ENCODE assay signal across 8 cellular contexts in genomic region chr2:216082805-216083204, GRCh38. TPM values are rescaled to one million over a fixed set of nuclear protein-coding genes. Genes with fewer than 3 reads are reported as not detected.
A peak's percentile ranks its signal among the peaks of the same experiment; 100 is the strongest.
DNase-seq lines count a peak whose midpoint lies in the region; ATAC-seq and TF ChIP-seq lines count a peak whose summit lies in the region.

No MANE protein-coding gene starts in this region.

- H3K4me3 ChIP-seq in iPS-15b (ENCODE audit: low read depth, low read length) (peak overlapping the region; percentile 74), upper lobe of right lung (no peak overlapping the region)

- no peaks in the 10 kb centered on the region for H3K36me3 ChIP-seq in iPS-15b (ENCODE audit: control insufficient read depth, insufficient read depth, low read length)
- no peaks in the 10 kb centered on the region for H3K36me3 ChIP-seq in upper lobe of right lung

- intact Hi-C loops in upper lobe of right lung (cut with DNase I): no loop called here

- H3K9me3 ChIP-seq in iPS-15b (ENCODE audit: control insufficient read depth, insufficient read depth, low read length) (no peaks in the 10 kb centered on the region), upper lobe of right lung (no peaks in the 10 kb centered on the region)

- no peak overlapping the region for H3K9ac ChIP-seq in iPS-15b (ENCODE audit: low read depth, low read length)

- DNase-seq in stimulated activated CD4-positive, alpha-beta T cell treated with anti-CD3 and anti-CD28 coated beads, Interleukin-4, amount 100 ng/mL, for 24 hours: peak; percentile 17
- DNase-seq in stimulated activated CD4-positive, alpha-beta T cell treated with anti-CD3 and anti-CD28 coated beads, Interleukin-1b, Interleukin-23, amount 100 ng/mL, for 48 hours: no peak
- DNase-seq in upper lobe of right lung (no peak), NCI-H1048 (lab: John Stamatoyannopoulos, UW) (no peak)

- H3K27ac ChIP-seq in upper lobe of right lung: no peak overlapping the region

- no peak for TF ChIP-seq CTCF in upper lobe of right lung (IDR thresholded peaks at IDR 0.05)

- H3K27me3 ChIP-seq in iPS-15b (ENCODE audit: control insufficient read depth, insufficient read depth, low read length): peaks cover 3% of the 10 kb centered on the region
- H3K27me3 ChIP-seq in upper lobe of right lung: no peaks in the 10 kb centered on the region

- ATAC-seq in SK-N-SH treated with all-trans-retinoic acid at 6 μM for 48 hours: peak; percentile 24; the same call in 2 of the 3 replicates
- ATAC-seq in upper lobe of right lung: peak; percentile 40
- ATAC-seq in GM18868 (IDR thresholded peaks at IDR 0.05; ENCODE audit: unreplicated experiment): no peak
- no peak for ATAC-seq in HG03097 (IDR thresholded peaks at IDR 0.05; ENCODE audit: low FRiP score, unreplicated experiment)

- H3K4me1 ChIP-seq in iPS-15b (ENCODE audit: control insufficient read depth, insufficient read depth, low read length): peaks cover 25% of the 10 kb centered on the region
- H3K4me1 ChIP-seq in upper lobe of right lung: peaks cover 16% of the 10 kb centered on the region

TF ChIP-seq in SK-N-SH treated with all-trans-retinoic acid at 6 μM for 48 hours, 23 proteins besides CTCF, POLR2A, EP300 and RAD21:
- TF ChIP-seq ZFP30 (CRISPR knock-in tag; IDR thresholded peaks at IDR 0.05) (no peak), PATZ1 (CRISPR knock-in tag; IDR thresholded peaks at IDR 0.05; ENCODE audit: borderline replicate concordance) (no peak), TCF4 (CRISPR knock-in tag; IDR thresholded peaks at IDR 0.05; ENCODE audit: borderline replicate concordance) (no peak), GLIS3 (CRISPR knock-in tag; IDR thresholded peaks at IDR 0.05) (no peak), ZNF8 (CRISPR knock-in tag; IDR thresholded peaks at IDR 0.05) (no peak), TSHZ2 (CRISPR knock-in tag; IDR thresholded peaks at IDR 0.05) (no peak), TOX (CRISPR knock-in tag; IDR thresholded peaks at IDR 0.05; ENCODE audit: borderline replicate concordance) (no peak), SNAI2 (CRISPR knock-in tag; IDR thresholded peaks at IDR 0.05) (no peak), RARB (CRISPR knock-in tag; IDR thresholded peaks at IDR 0.05) (no peak), CSDC2 (CRISPR knock-in tag; IDR thresholded peaks at IDR 0.05) (no peak)
TF ChIP-seq in SK-N-SH treated with all-trans-retinoic acid at 6 μM for 48 hours: peak in this region for 0.

RNA-seq across cellular contexts. Expression of gene TMEM169, which starts 1.1 kb away (rescaled TPM):
- total RNA-seq in upper lobe of right lung: 1.4 TPM

RNA-seq across cellular contexts. Expression of gene PECR, which starts 1.2 kb away (rescaled TPM):
- total RNA-seq in upper lobe of right lung: 18.9 TPM

RNA-seq across cellular contexts. Expression of gene XRCC5, which starts 26.3 kb away (rescaled TPM):
- total RNA-seq in upper lobe of right lung: 178 TPM

Comparison
In these comparisons a context has a peak if more than half of its experiments do, and no peak if none do; other contexts are left out.
1. ATAC-seq: peak in SK-N-SH treated with all-trans-retinoic acid at 6 μM for 48 hours (single experiment) and upper lobe of right lung (single experiment); none in GM18868 (single experiment) and HG03097 (single experiment).